11 cellular contexts compared by ENCODE assay signal in genomic region chr12:80838708-80839107, GRCh38.
A peak's percentile ranks its signal among the peaks of the same experiment; 100 is the strongest.
DNase-seq lines count a peak whose midpoint lies in the region; ATAC-seq, FAIRE-seq and TF ChIP-seq lines count a peak whose summit lies in the region.
"Had no signal": no experiment of that assay in that cellular context is flagged by ENCODE, and none has a peak within 500 bp of the region (broad histone marks: within the 10 kb centered on the region; RNA-seq: fewer than 3 reads in every experiment).

No MANE protein-coding gene starts in this region.

- no peak for TF ChIP-seq CTCF in neutrophil (IDR thresholded peaks at IDR 0.05)

- H3K4me3 ChIP-seq in neutrophil (ENCODE audit: low read depth in 1 of 2, low read length in 1 of 2) = no peak overlapping the region
- H3K4me3 ChIP-seq: stomach had no signal

- no peaks in the 10 kb centered on the region for H3K27me3 ChIP-seq in neutrophil
- H3K27me3 ChIP-seq: stomach had no signal

- H3K9me3 ChIP-seq in neutrophil = no peaks in the 10 kb centered on the region
- H3K9me3 ChIP-seq: stomach had no signal

- no peak for DNase-seq in GM19239 (ENCODE audit: insufficient read length, low spot score)
- peak; percentile 6 for DNase-seq in OCI-M1 (lab: John Stamatoyannopoulos, UW)
- no peak for DNase-seq in central memory CD4-positive, alpha-beta T cell
- DNase-seq in NCI-H1930 (lab: John Stamatoyannopoulos, UW) = no peak
- DNase-seq: activated T-cell treated with anti-CD3 and anti-CD28 coated beads for 4 hours, PC-3, stomach had no signal

- ATAC-seq in HG02623 (IDR thresholded peaks at IDR 0.05; ENCODE audit: unreplicated experiment) (peak; percentile 49), HG02840 (IDR thresholded peaks at IDR 0.05; ENCODE audit: low FRiP score, unreplicated experiment) (no peak), GM19455 (IDR thresholded peaks at IDR 0.05; ENCODE audit: unreplicated experiment) (no peak)
- ATAC-seq: PC-3 had no signal

- no peaks in the 10 kb centered on the region for H3K4me1 ChIP-seq in neutrophil (ENCODE audit: control insufficient read depth in 1 of 2, insufficient read depth in 1 of 2, low read depth in 1 of 2, low read length in 1 of 2)

- peak overlapping the region; percentile 18 for H3K27ac ChIP-seq in neutrophil

- peak; percentile 53 for FAIRE-seq in GM19239 (lab: Jason Lieb, UNC)

- H3K36me3 ChIP-seq in neutrophil = peaks cover 43% of the 10 kb centered on the region
- H3K36me3 ChIP-seq: stomach had no signal
